In genomic region chr17:73227379-73227778, GRCh38 we compare ENCODE assay signal across 11 cellular contexts. TPM values are rescaled to one million over a fixed set of nuclear protein-coding genes. Genes with fewer than 3 reads are reported as not detected.
DNase-seq lines count a peak whose midpoint lies in the region; ATAC-seq lines count a peak whose summit lies in the region.
"Had no signal": no experiment of that assay in that cellular context is flagged by ENCODE, and none has a peak within 500 bp of the region (broad histone marks: within the 10 kb centered on the region; RNA-seq: fewer than 3 reads in every experiment).

No MANE protein-coding gene starts in this region.

- no peak overlapping the region for H3K4me3 ChIP-seq in HUES64 (ENCODE audit: low read length)
- H3K4me3 ChIP-seq: pancreas had no signal

- DNase-seq in ELR (ENCODE audit: low read depth): peak; percentile 19
- no peak for DNase-seq in naive thymus-derived CD8-positive, alpha-beta T cell
- no peak for DNase-seq in NCI-H345 treated with DMSO at 0.1 percent for 48 hours (lab: John Stamatoyannopoulos, UW; ENCODE audit: unreplicated experiment)
- DNase-seq in stimulated activated naive CD4-positive, alpha-beta T cell treated with Interleukin-2 at 50 U/mL for 16 hours (lab: John Stamatoyannopoulos, UW): no peak
- DNase-seq: islet precursor cell, NCI-H510A, pancreas, T1000 had no signal

- POLR2A ChIA-PET in naive thymus-derived CD8-positive, alpha-beta T cell (lab: Charles Lee): interaction anchor here (0.6 to 0.7 kb wide), 2 partner anchors 80 to 85 kb away, joined by 4 to 5 read pairs; no protein-coding TSS in a partner anchor

- 0 out of 2 replicates have a peak overlapping the region, but pooled peaks have one; percentile 22 for H3K9ac ChIP-seq in HUES64 (ENCODE audit: low read depth, low read length)

- no peaks in the 10 kb centered on the region for H3K27me3 ChIP-seq in HUES64 (ENCODE audit: insufficient read depth, low read length)
- H3K27me3 ChIP-seq: pancreas had no signal

- H3K27ac ChIP-seq in HUES64 (ENCODE audit: low read depth, low read length): peak overlapping the region; percentile 78; the same call in 1 of the 2 replicates

- H3K9me3 ChIP-seq in HUES64 (ENCODE audit: insufficient read depth, low read depth, low read length): no peaks in the 10 kb centered on the region
- H3K9me3 ChIP-seq: pancreas had no signal

- peaks cover 58% of the 10 kb centered on the region for H3K4me1 Mint-ChIP-seq in activated T-helper 17 cell treated with anti-CD3 and anti-CD28 coated beads, Interleukin-2, amount 50 U/mL, for 72 hours
- H3K4me1 Mint-ChIP-seq in naive thymus-derived CD8-positive, alpha-beta T cell: peaks cover 24 to 68% (median 62%) of the 10 kb centered on the region in 4 donors

- no peaks in the 10 kb centered on the region for H3K9me3 Mint-ChIP-seq in activated T-helper 17 cell treated with anti-CD3 and anti-CD28 coated beads, Interleukin-2, amount 50 U/mL, for 72 hours
- H3K9me3 Mint-ChIP-seq in naive thymus-derived CD8-positive, alpha-beta T cell: no peaks in the 10 kb centered on the region

- peaks cover 32% of the 10 kb centered on the region for H3K4me1 ChIP-seq in HUES64 (ENCODE audit: insufficient read depth, low read length)

- ATAC-seq in activated T-helper 17 cell treated with anti-CD3 and anti-CD28 coated beads, Interleukin-2, amount 50 U/mL, for 72 hours (replicated peaks): peak; percentile 55
- ATAC-seq in naive thymus-derived CD8-positive, alpha-beta T cell: no peak
- ATAC-seq in HG02981 (IDR thresholded peaks at IDR 0.05; ENCODE audit: unreplicated experiment): no peak
- ATAC-seq: pancreas had no signal

- peaks cover 11% of the 10 kb centered on the region; the same call in 1 of the 2 replicates for H3K36me3 ChIP-seq in HUES64 (ENCODE audit: insufficient read depth, low read length)
- H3K36me3 ChIP-seq: pancreas had no signal

- H3K27me3 Mint-ChIP-seq in activated T-helper 17 cell treated with anti-CD3 and anti-CD28 coated beads, Interleukin-2, amount 50 U/mL, for 72 hours: no peaks in the 10 kb centered on the region
- H3K27me3 Mint-ChIP-seq in naive thymus-derived CD8-positive, alpha-beta T cell: no peaks in the 10 kb centered on the region

- peaks cover 58% of the 10 kb centered on the region for H3K36me3 Mint-ChIP-seq in activated T-helper 17 cell treated with anti-CD3 and anti-CD28 coated beads, Interleukin-2, amount 50 U/mL, for 72 hours (ENCODE audit: low read depth)
- peaks cover 0 to 27% (median 0%) of the 10 kb centered on the region in 3 donors for H3K36me3 Mint-ChIP-seq in naive thymus-derived CD8-positive, alpha-beta T cell

- peak overlapping the region; percentile 87 for H3K27ac Mint-ChIP-seq in activated T-helper 17 cell treated with anti-CD3 and anti-CD28 coated beads, Interleukin-2, amount 50 U/mL, for 72 hours
- H3K27ac Mint-ChIP-seq in naive thymus-derived CD8-positive, alpha-beta T cell: peak overlapping the region in 8 of 10 donors; percentile 1 to 70 (median 16)

- 93% methylated on average over 2 of the region's 3 CpGs for WGBS in HUES64

- peak overlapping the region; percentile 92 for H3K4me3 Mint-ChIP-seq in activated T-helper 17 cell treated with anti-CD3 and anti-CD28 coated beads, Interleukin-2, amount 50 U/mL, for 72 hours
- peak overlapping the region in 6 of 10 donors; percentile 16 to 28 (median 20) for H3K4me3 Mint-ChIP-seq in naive thymus-derived CD8-positive, alpha-beta T cell

RNA-seq across cellular contexts. Expression of gene CPSF4L, which starts 34.3 kb away (rescaled TPM):
- not detected for polyA plus RNA-seq in HUES64 (2013, experiment 1 of 2)
- not detected for polyA plus RNA-seq in HUES64 (2013, experiment 2 of 2)
- not detected for total RNA-seq in activated T-helper 17 cell treated with anti-CD3 and anti-CD28 coated beads, Interleukin-2, amount 50 U/mL, for 72 hours
- not detected for total RNA-seq in naive thymus-derived CD8-positive, alpha-beta T cell
- not detected for polyA plus RNA-seq in naive thymus-derived CD8-positive, alpha-beta T cell
- polyA plus RNA-seq: pancreas had no signal

RNA-seq across cellular contexts. Expression of gene COG1, which starts 34.5 kb away (rescaled TPM):
- 13.1 TPM for polyA plus RNA-seq in HUES64 (2013, experiment 1 of 2)
- 17.4 TPM for polyA plus RNA-seq in HUES64 (2013, experiment 2 of 2)
- total RNA-seq in activated T-helper 17 cell treated with anti-CD3 and anti-CD28 coated beads, Interleukin-2, amount 50 U/mL, for 72 hours: 10 to 100 TPM; 22.5 to 27.3 TPM
- total RNA-seq in naive thymus-derived CD8-positive, alpha-beta T cell: 10 to 100 TPM; 85.0 to 97.4 TPM
- polyA plus RNA-seq in naive thymus-derived CD8-positive, alpha-beta T cell: 10 to 100 TPM; 17.0 to 38.0 (median 30.5) TPM
